In genomic region chr1:11749203-11749689, GRCh38 we compare ENCODE assay signal across 6 cellular contexts. TPM values are rescaled to one million over a fixed set of nuclear protein-coding genes. Genes with fewer than 3 reads are reported as not detected.
DNase-seq lines count a peak whose midpoint lies in the region; ATAC-seq lines count a peak whose summit lies in the region.

No MANE protein-coding gene starts in this region.

- DNase-seq in COLO668 (lab: John Stamatoyannopoulos, UW; ENCODE audit: unreplicated experiment) (peak; percentile 42), HT1080 (ENCODE audit: low read depth) (peak; percentile 62), iPS-NIHi11 (ENCODE audit: low spot score) (peak; percentile 89)
- peak; percentile 53 to 68 for DNase-seq in activated CD4-positive, alpha-beta T cell treated with anti-CD3 and anti-CD28 coated beads, Interleukin-2, amount 50 U/mL, for 48 hours

- no peak for ATAC-seq in HG03025 (IDR thresholded peaks at IDR 0.05; ENCODE audit: low FRiP score, unreplicated experiment)
- no peak for ATAC-seq in HG03520 (IDR thresholded peaks at IDR 0.05; ENCODE audit: unreplicated experiment)

RNA-seq across cellular contexts. Expression of gene C1orf167, which starts 12.7 kb away (rescaled TPM):
- total RNA-seq in HT1080 (2014; rRNA removed; shearing (Covaris generic)), result not detected in 2 replicates
- polyA plus RNA-seq in HT1080 (2015; cell fraction: cytosol; rRNA removed), result 0.02 TPM in 1 of 2 replicates, not detected in the other
- polyA plus RNA-seq in HT1080 (2015; cell fraction: nucleus; rRNA removed), result 0.14 and 0.53 TPM in 2 replicates

RNA-seq across cellular contexts. Expression of gene AGTRAP, which starts 13.3 kb away (rescaled TPM):
- 69.3 and 73.9 TPM in 2 replicates for total RNA-seq in HT1080 (2014; rRNA removed; shearing (Covaris generic))
- 54.6 and 65.4 TPM in 2 replicates for polyA plus RNA-seq in HT1080 (2015; cell fraction: cytosol; rRNA removed)
- polyA plus RNA-seq in HT1080 (2015; cell fraction: nucleus; rRNA removed), result 42.0 and 50.7 TPM in 2 replicates

RNA-seq across cellular contexts. Expression of gene MTHFR, which starts 56.5 kb away (rescaled TPM):
- 2.9 and 5.8 TPM in 2 replicates for total RNA-seq in HT1080 (2014; rRNA removed; shearing (Covaris generic))
- polyA plus RNA-seq in HT1080 (2015; cell fraction: cytosol; rRNA removed), result 3.8 and 4.0 TPM in 2 replicates
- 6.8 and 14.4 TPM in 2 replicates for polyA plus RNA-seq in HT1080 (2015; cell fraction: nucleus; rRNA removed)

RNA-seq across cellular contexts. Expression of gene CLCN6, which starts 56.7 kb away (rescaled TPM):
- total RNA-seq in HT1080 (2014; rRNA removed; shearing (Covaris generic)), result 6.4 and 10.0 TPM in 2 replicates
- polyA plus RNA-seq in HT1080 (2015; cell fraction: cytosol; rRNA removed), result 8.0 and 9.2 TPM in 2 replicates
- 35.1 and 42.9 TPM in 2 replicates for polyA plus RNA-seq in HT1080 (2015; cell fraction: nucleus; rRNA removed)

RNA-seq across cellular contexts. Expression of gene DRAXIN, which starts 57.7 kb away (rescaled TPM):
- 0.32 and 0.57 TPM in 2 replicates for total RNA-seq in HT1080 (2014; rRNA removed; shearing (Covaris generic))
- 0.02 TPM in 1 of 2 replicates, not detected in the other for polyA plus RNA-seq in HT1080 (2015; cell fraction: cytosol; rRNA removed)
- polyA plus RNA-seq in HT1080 (2015; cell fraction: nucleus; rRNA removed), result 0.05 TPM in 1 of 2 replicates, not detected in the other
